In the genomic region with DNA sequence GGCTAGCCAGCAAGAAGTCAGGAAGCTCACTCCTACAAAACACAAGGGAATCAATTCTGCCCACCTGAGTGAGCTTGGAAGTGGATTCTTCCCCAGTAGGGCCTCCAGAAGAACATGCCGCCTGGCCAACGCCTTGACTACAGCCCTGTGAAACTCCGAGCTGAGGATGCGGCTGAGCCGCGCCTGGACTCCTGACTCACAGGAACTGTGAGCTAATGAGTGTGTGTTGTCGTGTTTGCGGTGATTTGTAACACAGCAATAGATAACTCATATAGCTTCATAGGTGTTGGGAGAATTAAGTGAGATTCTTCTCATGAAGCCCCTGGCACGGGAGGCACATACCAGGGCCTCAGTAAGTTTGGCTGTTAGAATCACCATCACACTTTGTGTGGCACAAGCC, we compare ENCODE assay signal across 25 cellular contexts.
"Had no signal": no experiment of that assay in that cellular context is flagged by ENCODE, and none has a peak within 500 bp of the region (broad histone marks: within the 10 kb centered on the region; RNA-seq: fewer than 3 reads in every experiment).

No MANE protein-coding gene starts in this region.

- H3K27me3 ChIP-seq: Peyer's patch had no signal

- H3K4me1 ChIP-seq: Peyer's patch had no signal

- H3K4me3 ChIP-seq: Peyer's patch had no signal

- H3K9me3 ChIP-seq: Peyer's patch had no signal

- ATAC-seq: activated CD8-positive, alpha-beta T cell treated with anti-CD3 and anti-CD28 coated beads, Interleukin-2, amount 10 ng/mL, durations not matched to agents 7 days and 5 days; activated naive CD4-positive, alpha-beta T cell treated with anti-CD3 and anti-CD28 coated beads, Interleukin-2, amount 50 U/mL, for 72 hours; activated naive CD8-positive, alpha-beta T cell treated with anti-CD3 and anti-CD28 coated beads, Interleukin-2, amount 50 U/mL, for 24 hours; WTC11 had no signal

- DNase-seq: activated CD4-positive, alpha-beta T cell treated with anti-CD3 and anti-CD28 coated beads for 48 hours; activated CD4-positive, alpha-beta T cell treated with anti-CD3 and anti-CD28 coated beads, Interleukin-2, amount 50 U/mL, for 4 hours; activated CD4-positive, CD25-positive, alpha-beta regulatory T cell treated with anti-CD3 and anti-CD28 coated beads, Interleukin-2, amount 50 U/mL, for 72 hours; activated CD8-positive, alpha-beta memory T cell treated with anti-CD3 and anti-CD28 coated beads, Interleukin-2, amount 50 U/mL, for 48 hours; activated CD8-positive, alpha-beta T cell treated with anti-CD3 and anti-CD28 coated beads, Interleukin-2, amount 10 ng/mL, durations not matched to agents 7 days and 5 days; activated effector memory CD4-positive, alpha-beta T cell treated with Interleukin-2 at 50 U/mL for 16 hours; activated naive CD4-positive, alpha-beta T cell treated with Interleukin-2 at 50 U/mL for 16 hours; activated naive CD8-positive, alpha-beta T cell treated with anti-CD3 and anti-CD28 coated beads, Interleukin-2, amount 50 U/mL, for 24 hours; activated T-cell treated with anti-CD3 and anti-CD28 coated beads, Interleukin-2, amount 50 U/mL, for 1 hour; amniotic stem cell; cerebellar nuclear complex; Kasumi-1; KBM-7; NCI-H1092; NCI-H1417; NCI-H1930; NCI-H2171 treated with DMSO at 0.1 percent for 48 hours; NCI-H510A; NCI-H526 treated with DMSO at 0.1 percent for 48 hours; NK-92 treated with Interleukin-12 subunit alpha and Interleukin-12 subunit beta, amount 100 ng/mL, for 24 hours; OCI-M1; Peyer's patch; SHP77 treated with DMSO at 0.1 percent for 48 hours had no signal

- H3K27ac ChIP-seq: Peyer's patch had no signal

- H3K36me3 ChIP-seq: Peyer's patch had no signal
